1 cellular context compared by ENCODE assay signal in the genomic region with DNA sequence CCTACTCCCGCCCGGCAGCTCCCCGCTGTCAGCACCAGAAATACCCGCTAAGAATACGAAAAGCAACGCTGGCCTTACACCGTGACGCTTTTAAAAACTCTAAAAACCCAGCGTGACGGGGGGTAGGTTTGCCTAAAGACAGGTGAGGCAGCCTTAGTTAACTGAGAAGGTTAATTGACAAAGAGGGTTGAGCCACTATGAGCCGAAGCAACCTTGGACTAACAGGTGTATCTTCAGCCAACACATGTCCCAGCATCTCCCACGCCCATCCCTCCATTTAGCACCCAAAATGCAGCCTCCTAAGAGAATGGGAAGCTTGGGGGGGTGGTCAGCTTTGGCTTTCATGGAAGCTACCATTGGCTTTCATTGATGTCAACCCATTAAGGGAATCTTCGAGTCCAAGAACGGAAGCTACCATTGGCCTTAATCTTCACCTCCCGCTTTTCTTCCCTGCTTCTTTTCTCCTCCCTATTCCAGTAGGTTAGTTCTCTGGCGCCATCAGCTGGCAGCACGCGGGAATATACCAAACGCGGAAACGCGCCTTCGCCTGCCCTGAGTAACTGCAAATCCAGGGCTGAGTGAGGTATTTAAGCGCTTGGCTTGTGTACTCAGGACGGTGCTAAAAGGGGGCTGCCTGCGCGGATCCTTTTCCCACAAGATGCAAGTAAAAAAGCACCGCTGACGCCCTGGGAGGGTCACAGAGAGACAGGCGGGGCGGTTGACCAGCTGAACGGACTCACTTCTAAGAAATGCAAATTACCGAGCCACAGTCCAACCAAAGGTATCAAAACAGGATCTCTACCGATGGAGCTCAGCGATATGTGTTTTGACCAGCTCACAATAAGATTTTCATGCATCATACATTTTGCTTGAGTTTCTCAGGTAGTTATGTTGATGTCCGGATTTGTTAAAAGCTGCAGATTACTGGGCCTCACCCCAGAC.
A peak's percentile ranks its signal among the peaks of the same experiment; 100 is the strongest.
TF ChIP-seq lines count a peak whose summit lies in the region.

No MANE protein-coding gene starts in this region.

TF ChIP-seq in K562, 482 proteins besides CTCF, POLR2A, EP300 and RAD21 (continued from another document and continues in another):
- TF ChIP-seq, protein P1, sequence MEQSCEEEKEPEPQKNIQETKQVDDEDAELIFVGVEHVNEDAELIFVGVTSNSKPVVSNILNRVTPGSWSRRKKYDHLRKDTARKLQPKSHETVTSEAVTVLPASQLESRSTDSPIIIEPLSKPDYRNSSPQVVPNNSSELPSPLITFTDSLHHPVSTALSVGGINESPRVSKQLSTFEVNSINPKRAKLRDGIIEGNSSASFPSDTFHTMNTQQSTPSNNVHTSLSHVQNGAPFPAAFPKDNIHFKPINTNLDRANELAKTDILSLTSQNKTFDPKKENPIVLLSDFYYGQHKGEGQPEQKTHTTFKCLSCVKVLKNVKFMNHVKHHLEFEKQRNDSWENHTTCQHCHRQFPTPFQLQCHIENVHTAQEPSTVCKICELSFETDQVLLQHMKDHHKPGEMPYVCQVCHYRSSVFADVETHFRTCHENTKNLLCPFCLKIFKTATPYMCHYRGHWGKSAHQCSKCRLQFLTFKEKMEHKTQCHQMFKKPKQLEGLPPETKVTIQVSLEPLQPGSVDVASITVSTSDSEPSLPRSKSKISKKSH (CRISPR knock-in tag; IDR thresholded peaks at IDR 0.05): no peak
- TF ChIP-seq ZBTB1 (CRISPR knock-in tag; IDR thresholded peaks at IDR 0.05; ENCODE audit: borderline replicate concordance, low read depth) (no peak), YY1 (IDR thresholded peaks at IDR 0.05; ENCODE audit: borderline replicate concordance in 1 of 3, control insufficient read depth in 1 of 3, extremely low read depth in 1 of 3, insufficient read depth in 3 of 3, insufficient read length in 1 of 3, insufficient replicate concordance in 2 of 3, low read depth in 1 of 3, low read length in 2 of 3) (no peak), SETDB1 (IDR thresholded peaks at IDR 0.05; ENCODE audit: low read length) (no peak), NCOR1 (IDR thresholded peaks at IDR 0.05) (no peak), RCOR1 (IDR thresholded peaks at IDR 0.05; ENCODE audit: borderline replicate concordance in 1 of 2, low read depth in 2 of 2, low read length in 2 of 2) (no peak), ZFP36 (IDR thresholded peaks at IDR 0.05; ENCODE audit: low read depth, low read length, partially characterized antibody) (no peak), SAFB2 (IDR thresholded peaks at IDR 0.05; ENCODE audit: borderline replicate concordance, low read depth, low read length, severe bottlenecking) (no peak), LEF1 (IDR thresholded peaks at IDR 0.05) (no peak), STAT5B (CRISPR knock-in tag; IDR thresholded peaks at IDR 0.05) (no peak), MTA2 (IDR thresholded peaks at IDR 0.05; ENCODE audit: low read depth) (no peak), POLR2B (IDR thresholded peaks at IDR 0.05; ENCODE audit: low read depth, partially characterized antibody) (no peak), KDM5B (IDR thresholded peaks at IDR 0.05; ENCODE audit: insufficient replicate concordance, low read depth, low read length) (no peak), FOXM1 (IDR thresholded peaks at IDR 0.05; ENCODE audit: low read depth) (no peak), FOXM1 (CRISPR knock-in tag; IDR thresholded peaks at IDR 0.05; ENCODE audit: low read depth) (no peak), DIDO1 (tag; IDR thresholded peaks at IDR 0.05; ENCODE audit: low read depth) (no peak), CBX2 (IDR thresholded peaks at IDR 0.05; ENCODE audit: insufficient read depth, low read length, poor library complexity, severe bottlenecking) (no peak), TRIM24 (IDR thresholded peaks at IDR 0.05) (no peak), RBM39 (optimal IDR thresholded peaks at IDR 0.05; ENCODE audit: low read depth, low read length) (no peak), MYC (IDR thresholded peaks at IDR 0.05; ENCODE audit: low read depth, low read length) (no peak), MYC (CRISPR knock-in tag; IDR thresholded peaks at IDR 0.05; ENCODE audit: borderline replicate concordance, low read depth) (no peak), XRCC5 (IDR thresholded peaks at IDR 0.05; ENCODE audit: low read depth, low read length) (peak; percentile 54; the same call in 1 of the 2 replicates), CC2D1A (IDR thresholded peaks at IDR 0.05) (no peak), ZNF77 (CRISPR knock-in tag; IDR thresholded peaks at IDR 0.05) (no peak), NR4A1 (CRISPR knock-in tag; IDR thresholded peaks at IDR 0.05) (no peak), NR4A1 (tag; IDR thresholded peaks at IDR 0.05) (no peak), ZNF146 (CRISPR knock-in tag; IDR thresholded peaks at IDR 0.05; ENCODE audit: unreplicated experiment) (no peak), FOXA3 (CRISPR knock-in tag; conservative IDR thresholded peaks at IDR 0.05 in 1 of 2, IDR thresholded peaks at IDR 0.05 in 1 of 2) (peak in 1 of 2 experiments; percentile 34; a peak in 1 of 4 replicates)
- TF ChIP-seq, protein P2, sequence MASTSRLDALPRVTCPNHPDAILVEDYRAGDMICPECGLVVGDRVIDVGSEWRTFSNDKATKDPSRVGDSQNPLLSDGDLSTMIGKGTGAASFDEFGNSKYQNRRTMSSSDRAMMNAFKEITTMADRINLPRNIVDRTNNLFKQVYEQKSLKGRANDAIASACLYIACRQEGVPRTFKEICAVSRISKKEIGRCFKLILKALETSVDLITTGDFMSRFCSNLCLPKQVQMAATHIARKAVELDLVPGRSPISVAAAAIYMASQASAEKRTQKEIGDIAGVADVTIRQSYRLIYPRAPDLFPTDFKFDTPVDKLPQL (IDR thresholded peaks at IDR 0.05; ENCODE audit: extremely low read depth, insufficient read length): no peak
- TF ChIP-seq, protein P3, sequence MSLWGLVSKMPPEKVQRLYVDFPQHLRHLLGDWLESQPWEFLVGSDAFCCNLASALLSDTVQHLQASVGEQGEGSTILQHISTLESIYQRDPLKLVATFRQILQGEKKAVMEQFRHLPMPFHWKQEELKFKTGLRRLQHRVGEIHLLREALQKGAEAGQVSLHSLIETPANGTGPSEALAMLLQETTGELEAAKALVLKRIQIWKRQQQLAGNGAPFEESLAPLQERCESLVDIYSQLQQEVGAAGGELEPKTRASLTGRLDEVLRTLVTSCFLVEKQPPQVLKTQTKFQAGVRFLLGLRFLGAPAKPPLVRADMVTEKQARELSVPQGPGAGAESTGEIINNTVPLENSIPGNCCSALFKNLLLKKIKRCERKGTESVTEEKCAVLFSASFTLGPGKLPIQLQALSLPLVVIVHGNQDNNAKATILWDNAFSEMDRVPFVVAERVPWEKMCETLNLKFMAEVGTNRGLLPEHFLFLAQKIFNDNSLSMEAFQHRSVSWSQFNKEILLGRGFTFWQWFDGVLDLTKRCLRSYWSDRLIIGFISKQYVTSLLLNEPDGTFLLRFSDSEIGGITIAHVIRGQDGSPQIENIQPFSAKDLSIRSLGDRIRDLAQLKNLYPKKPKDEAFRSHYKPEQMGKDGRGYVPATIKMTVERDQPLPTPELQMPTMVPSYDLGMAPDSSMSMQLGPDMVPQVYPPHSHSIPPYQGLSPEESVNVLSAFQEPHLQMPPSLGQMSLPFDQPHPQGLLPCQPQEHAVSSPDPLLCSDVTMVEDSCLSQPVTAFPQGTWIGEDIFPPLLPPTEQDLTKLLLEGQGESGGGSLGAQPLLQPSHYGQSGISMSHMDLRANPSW (CRISPR knock-in tag; IDR thresholded peaks at IDR 0.05): no peak
- TF ChIP-seq, protein P4, sequence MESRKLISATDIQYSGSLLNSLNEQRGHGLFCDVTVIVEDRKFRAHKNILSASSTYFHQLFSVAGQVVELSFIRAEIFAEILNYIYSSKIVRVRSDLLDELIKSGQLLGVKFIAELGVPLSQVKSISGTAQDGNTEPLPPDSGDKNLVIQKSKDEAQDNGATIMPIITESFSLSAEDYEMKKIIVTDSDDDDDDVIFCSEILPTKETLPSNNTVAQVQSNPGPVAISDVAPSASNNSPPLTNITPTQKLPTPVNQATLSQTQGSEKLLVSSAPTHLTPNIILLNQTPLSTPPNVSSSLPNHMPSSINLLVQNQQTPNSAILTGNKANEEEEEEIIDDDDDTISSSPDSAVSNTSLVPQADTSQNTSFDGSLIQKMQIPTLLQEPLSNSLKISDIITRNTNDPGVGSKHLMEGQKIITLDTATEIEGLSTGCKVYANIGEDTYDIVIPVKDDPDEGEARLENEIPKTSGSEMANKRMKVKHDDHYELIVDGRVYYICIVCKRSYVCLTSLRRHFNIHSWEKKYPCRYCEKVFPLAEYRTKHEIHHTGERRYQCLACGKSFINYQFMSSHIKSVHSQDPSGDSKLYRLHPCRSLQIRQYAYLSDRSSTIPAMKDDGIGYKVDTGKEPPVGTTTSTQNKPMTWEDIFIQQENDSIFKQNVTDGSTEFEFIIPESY (CRISPR knock-in tag; IDR thresholded peaks at IDR 0.05): no peak
- TF ChIP-seq, protein P5, sequence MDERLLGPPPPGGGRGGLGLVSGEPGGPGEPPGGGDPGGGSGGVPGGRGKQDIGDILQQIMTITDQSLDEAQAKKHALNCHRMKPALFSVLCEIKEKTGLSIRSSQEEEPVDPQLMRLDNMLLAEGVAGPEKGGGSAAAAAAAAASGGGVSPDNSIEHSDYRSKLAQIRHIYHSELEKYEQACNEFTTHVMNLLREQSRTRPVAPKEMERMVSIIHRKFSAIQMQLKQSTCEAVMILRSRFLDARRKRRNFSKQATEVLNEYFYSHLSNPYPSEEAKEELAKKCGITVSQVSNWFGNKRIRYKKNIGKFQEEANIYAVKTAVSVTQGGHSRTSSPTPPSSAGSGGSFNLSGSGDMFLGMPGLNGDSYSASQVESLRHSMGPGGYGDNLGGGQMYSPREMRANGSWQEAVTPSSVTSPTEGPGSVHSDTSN (CRISPR knock-in tag; IDR thresholded peaks at IDR 0.05; ENCODE audit: low read depth): peak; percentile 46; the same call in 1 of the 2 replicates
- TF ChIP-seq, protein P5 (tag; conservative IDR thresholded peaks at IDR 0.05; ENCODE audit: low read depth): peak; percentile 95
- TF ChIP-seq, protein P6, sequence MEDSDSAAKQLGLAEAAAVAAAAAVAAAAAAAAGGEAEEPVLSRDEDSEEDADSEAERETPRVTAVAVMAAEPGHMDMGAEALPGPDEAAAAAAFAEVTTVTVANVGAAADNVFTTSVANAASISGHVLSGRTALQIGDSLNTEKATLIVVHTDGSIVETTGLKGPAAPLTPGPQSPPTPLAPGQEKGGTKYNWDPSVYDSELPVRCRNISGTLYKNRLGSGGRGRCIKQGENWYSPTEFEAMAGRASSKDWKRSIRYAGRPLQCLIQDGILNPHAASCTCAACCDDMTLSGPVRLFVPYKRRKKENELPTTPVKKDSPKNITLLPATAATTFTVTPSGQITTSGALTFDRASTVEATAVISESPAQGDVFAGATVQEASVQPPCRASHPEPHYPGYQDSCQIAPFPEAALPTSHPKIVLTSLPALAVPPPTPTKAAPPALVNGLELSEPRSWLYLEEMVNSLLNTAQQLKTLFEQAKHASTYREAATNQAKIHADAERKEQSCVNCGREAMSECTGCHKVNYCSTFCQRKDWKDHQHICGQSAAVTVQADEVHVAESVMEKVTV (CRISPR knock-in tag; IDR thresholded peaks at IDR 0.05): peak; percentile 77
- TF ChIP-seq, protein P7, sequence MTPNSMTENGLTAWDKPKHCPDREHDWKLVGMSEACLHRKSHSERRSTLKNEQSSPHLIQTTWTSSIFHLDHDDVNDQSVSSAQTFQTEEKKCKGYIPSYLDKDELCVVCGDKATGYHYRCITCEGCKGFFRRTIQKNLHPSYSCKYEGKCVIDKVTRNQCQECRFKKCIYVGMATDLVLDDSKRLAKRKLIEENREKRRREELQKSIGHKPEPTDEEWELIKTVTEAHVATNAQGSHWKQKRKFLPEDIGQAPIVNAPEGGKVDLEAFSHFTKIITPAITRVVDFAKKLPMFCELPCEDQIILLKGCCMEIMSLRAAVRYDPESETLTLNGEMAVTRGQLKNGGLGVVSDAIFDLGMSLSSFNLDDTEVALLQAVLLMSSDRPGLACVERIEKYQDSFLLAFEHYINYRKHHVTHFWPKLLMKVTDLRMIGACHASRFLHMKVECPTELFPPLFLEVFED (CRISPR knock-in tag; conservative IDR thresholded peaks at IDR 0.05): no peak
- TF ChIP-seq, protein P8, sequence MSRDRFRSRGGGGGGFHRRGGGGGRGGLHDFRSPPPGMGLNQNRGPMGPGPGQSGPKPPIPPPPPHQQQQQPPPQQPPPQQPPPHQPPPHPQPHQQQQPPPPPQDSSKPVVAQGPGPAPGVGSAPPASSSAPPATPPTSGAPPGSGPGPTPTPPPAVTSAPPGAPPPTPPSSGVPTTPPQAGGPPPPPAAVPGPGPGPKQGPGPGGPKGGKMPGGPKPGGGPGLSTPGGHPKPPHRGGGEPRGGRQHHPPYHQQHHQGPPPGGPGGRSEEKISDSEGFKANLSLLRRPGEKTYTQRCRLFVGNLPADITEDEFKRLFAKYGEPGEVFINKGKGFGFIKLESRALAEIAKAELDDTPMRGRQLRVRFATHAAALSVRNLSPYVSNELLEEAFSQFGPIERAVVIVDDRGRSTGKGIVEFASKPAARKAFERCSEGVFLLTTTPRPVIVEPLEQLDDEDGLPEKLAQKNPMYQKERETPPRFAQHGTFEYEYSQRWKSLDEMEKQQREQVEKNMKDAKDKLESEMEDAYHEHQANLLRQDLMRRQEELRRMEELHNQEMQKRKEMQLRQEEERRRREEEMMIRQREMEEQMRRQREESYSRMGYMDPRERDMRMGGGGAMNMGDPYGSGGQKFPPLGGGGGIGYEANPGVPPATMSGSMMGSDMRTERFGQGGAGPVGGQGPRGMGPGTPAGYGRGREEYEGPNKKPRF (IDR thresholded peaks at IDR 0.05; ENCODE audit: low read depth, low read length): no peak
- TF ChIP-seq, protein P9, sequence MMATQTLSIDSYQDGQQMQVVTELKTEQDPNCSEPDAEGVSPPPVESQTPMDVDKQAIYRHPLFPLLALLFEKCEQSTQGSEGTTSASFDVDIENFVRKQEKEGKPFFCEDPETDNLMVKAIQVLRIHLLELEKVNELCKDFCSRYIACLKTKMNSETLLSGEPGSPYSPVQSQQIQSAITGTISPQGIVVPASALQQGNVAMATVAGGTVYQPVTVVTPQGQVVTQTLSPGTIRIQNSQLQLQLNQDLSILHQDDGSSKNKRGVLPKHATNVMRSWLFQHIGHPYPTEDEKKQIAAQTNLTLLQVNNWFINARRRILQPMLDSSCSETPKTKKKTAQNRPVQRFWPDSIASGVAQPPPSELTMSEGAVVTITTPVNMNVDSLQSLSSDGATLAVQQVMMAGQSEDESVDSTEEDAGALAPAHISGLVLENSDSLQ (IDR thresholded peaks at IDR 0.05): peak; percentile 97
